Comparison of ENCODE assay signal across 9 cellular contexts in genomic region chr19:57682226-57682766, GRCh38. TPM values are rescaled to one million over a fixed set of nuclear protein-coding genes. Genes with fewer than 3 reads are reported as not detected.
A peak's percentile ranks its signal among the peaks of the same experiment; 100 is the strongest.
DNase-seq lines count a peak whose midpoint lies in the region; ATAC-seq, FAIRE-seq and TF ChIP-seq lines count a peak whose summit lies in the region.
"Had no signal": no experiment of that assay in that cellular context is flagged by ENCODE, and none has a peak within 500 bp of the region (broad histone marks: within the 10 kb centered on the region; RNA-seq: fewer than 3 reads in every experiment).

No MANE protein-coding gene starts in this region.

- POLR2A ChIA-PET in H1 (lab: Charles Lee; ENCODE audit: partially characterized antibody), result interaction anchor here (0.6 to 2.7 kb wide), 29 partner anchors 8 to 472 kb away, joined by 3 to 41 read pairs (median 5); partner anchors contain the start of genes ZIK1, ZNF134, ZNF154 and ZNF211

- DNase-seq in H1 (ENCODE audit: low read depth in 1 of 2, low spot score in 2 of 2) (no peak), osteocyte (ENCODE audit: extremely low spot score, unreplicated experiment) (no peak), NCI-H2107 treated with DMSO at 0.1 percent for 48 hours (lab: John Stamatoyannopoulos, UW; ENCODE audit: unreplicated experiment) (no peak), SKM-1 (lab: John Stamatoyannopoulos, UW; ENCODE audit: unreplicated experiment) (no peak)
- no peak for DNase-seq in NK-92 treated with Interleukin-12 subunit alpha and Interleukin-12 subunit beta, amount 100 ng/mL, for 24 hours (lab: John Stamatoyannopoulos, UW)

- H3K4me1 ChIP-seq in ES-I3 (ENCODE audit: insufficient read depth, low read length) (no peaks in the 10 kb centered on the region), Loucy (ENCODE audit: insufficient read depth, low read length, poor library complexity, severe bottlenecking) (peaks cover 14% of the 10 kb centered on the region), H1 (replicated peaks in 1 of 4; ENCODE audit: control insufficient read depth in 3 of 4, insufficient read depth in 4 of 4, low read length in 3 of 4) (peaks cover 0 to 2% (median 0%) of the 10 kb centered on the region in 4 experiments; a peak in 1 of 7 replicates)

- TF ChIP-seq EP300 in H1 (IDR thresholded peaks at IDR 0.05; ENCODE audit: borderline replicate concordance in 1 of 2, low read depth in 2 of 2, low read length in 2 of 2), result no peak

- H2BK20ac ChIP-seq in H1 (ENCODE audit: low read length), result no peak overlapping the region

- H3K9me2 ChIP-seq in Loucy (replicated peaks; ENCODE audit: low read depth, low read length), result no peaks in the 10 kb centered on the region

- H3K4me2 ChIP-seq in Loucy (ENCODE audit: low read depth, low read length, poor library complexity, severe bottlenecking) (peak overlapping the region; percentile 92), H1 (ENCODE audit: insufficient read depth in 1 of 2, low read depth in 2 of 2, low read length in 2 of 2) (peak overlapping the region; percentile 78 to 100)

- no peak overlapping the region for H2BK15ac ChIP-seq in H1 (ENCODE audit: low read length)

- H3K79me2 ChIP-seq in Loucy (ENCODE audit: insufficient read depth, low read length) (peaks cover 55% of the 10 kb centered on the region), H1 (ENCODE audit: control insufficient read depth in 1 of 2, insufficient read depth in 2 of 2, low read length in 2 of 2) (peaks cover 53 to 55% of the 10 kb centered on the region in 2 experiments)

- no peaks in the 10 kb centered on the region for H3F3A ChIP-seq in Loucy (ENCODE audit: low read depth)

- H3K9me3 ChIP-seq in ES-I3 (ENCODE audit: control insufficient read depth, insufficient read depth, low read length) (peaks cover 42% of the 10 kb centered on the region), Loucy (ENCODE audit: insufficient read depth, low read depth, low read length) (peaks cover 46% of the 10 kb centered on the region), H1 (ENCODE audit: insufficient read depth in 2 of 2, low read depth in 1 of 2, low read length in 1 of 2) (peaks cover 40 to 44% of the 10 kb centered on the region in 2 experiments)

- 6% methylated on average over 19 of the region's 19 CpGs; no CpG with 5 or more reads in 1 of the 2 experiments for WGBS in H1 (ENCODE audit: extremely low coverage in 1 of 2, insufficient coverage in 1 of 2, insufficient read length in 1 of 2, insufficient replicate concordance in 2 of 2, low coverage in 1 of 2, low lambda C conversion rate in 2 of 2, missing lambda C conversion rate in 1 of 2), 2 experiments

- peak overlapping the region; percentile 61 for H3K27ac ChIP-seq in H1 (ENCODE audit: low read depth, low read length)

- no peak for TF ChIP-seq CTCF in Loucy (conservative IDR thresholded peaks at IDR 0.05; ENCODE audit: low read length)
- TF ChIP-seq CTCF in H1 (IDR thresholded peaks at IDR 0.05; ENCODE audit: control extremely low read depth in 1 of 3, insufficient read depth in 1 of 3, low read depth in 1 of 3, low read length in 3 of 3), result no peak
- TF ChIP-seq CTCF in osteocyte (IDR thresholded peaks at IDR 0.05), result no peak

- H3K36me3 ChIP-seq in ES-I3 (ENCODE audit: insufficient read depth, low read length), result peaks cover 36% of the 10 kb centered on the region
- peaks cover 32% of the 10 kb centered on the region for H3K36me3 ChIP-seq in Loucy (ENCODE audit: insufficient read depth, low read length)
- peaks cover 23 to 45% (median 40%) of the 10 kb centered on the region in 4 experiments; a peak in 7 of 8 replicates for H3K36me3 ChIP-seq in H1 (ENCODE audit: control insufficient read depth in 2 of 4, insufficient read depth in 4 of 4, low read length in 3 of 4)

- H3K14ac ChIP-seq in H1 (ENCODE audit: insufficient read length), result no peak overlapping the region

- TF ChIP-seq RAD21 in H1 (IDR thresholded peaks at IDR 0.05 in 1 of 2, conservative IDR thresholded peaks at IDR 0.05 in 1 of 2; ENCODE audit: low read depth in 2 of 2, low read length in 2 of 2), result no peak

- H3K27me3 Mint-ChIP-seq in osteocyte (ENCODE audit: unreplicated experiment), result no peaks in the 10 kb centered on the region

- H3K9me3 Mint-ChIP-seq in osteocyte (ENCODE audit: unreplicated experiment), result peaks cover 40% of the 10 kb centered on the region

- no peak overlapping the region for H2AK5ac ChIP-seq in H1 (ENCODE audit: low read depth, low read length)

- no peak for TF ChIP-seq POLR2A in H1 (IDR thresholded peaks at IDR 0.05; ENCODE audit: control extremely low read depth in 1 of 2, low read depth in 2 of 2, low read length in 2 of 2)

- H3K9ac ChIP-seq in ES-I3 (ENCODE audit: low read depth, low read length), result peak overlapping the region; percentile 94
- H3K9ac ChIP-seq in Loucy (ENCODE audit: low read depth, low read length, poor library complexity, severe bottlenecking), result peak overlapping the region; percentile 89
- H3K9ac ChIP-seq in H1 (replicated peaks in 1 of 4; ENCODE audit: extremely low read depth in 1 of 4, low read depth in 3 of 4, low read length in 3 of 4), result peak overlapping the region; percentile 94 to 97 (median 95)

- no peaks in the 10 kb centered on the region; the same call in 1 of the 2 replicates for H3K23me2 ChIP-seq in H1 (ENCODE audit: low read depth, low read length)

- peak overlapping the region; percentile 80 for H3K56ac ChIP-seq in H1 (replicated peaks; ENCODE audit: insufficient read length, low read depth, low read length)

- H4K20me1 ChIP-seq in Loucy (ENCODE audit: insufficient read depth, low read length, poor library complexity, severe bottlenecking) (no peaks in the 10 kb centered on the region), H1 (replicated peaks in 1 of 2; ENCODE audit: control insufficient read depth in 1 of 2, insufficient read depth in 2 of 2, low read length in 2 of 2) (no peaks in the 10 kb centered on the region)

- peak overlapping the region; percentile 45 for H3K4ac ChIP-seq in H1 (replicated peaks; ENCODE audit: insufficient read length, low read depth, low read length)

- H3K4me3 Mint-ChIP-seq in osteocyte (ENCODE audit: unreplicated experiment), result peak overlapping the region; percentile 90

- H3K4me1 Mint-ChIP-seq in osteocyte (ENCODE audit: unreplicated experiment), result peaks cover 23% of the 10 kb centered on the region

- FAIRE-seq in H1 (lab: Jason Lieb, UNC), result no peak

- H3K23ac ChIP-seq in H1 (ENCODE audit: insufficient read length), result no peak overlapping the region

- peak overlapping the region; percentile 70 for H3K27ac Mint-ChIP-seq in osteocyte (ENCODE audit: unreplicated experiment)

- H2AFZ ChIP-seq in Loucy (ENCODE audit: low read length) (peak overlapping the region; percentile 82), H1 (ENCODE audit: low read length) (no peak overlapping the region)

- H3K36me3 Mint-ChIP-seq in osteocyte (ENCODE audit: unreplicated experiment), result peaks cover 45% of the 10 kb centered on the region

- CTCF ChIA-PET in H1 (lab: Charles Lee; ENCODE audit: partially characterized antibody), result interaction anchor here (0.5 to 2.3 kb wide), 11 partner anchors 10 to 489 kb away, joined by 3 to 9 read pairs (median 4); partner anchors contain the start of gene ZNF154

- H2BK12ac ChIP-seq in H1 (ENCODE audit: low read depth, low read length), result no peak overlapping the region

- peak overlapping the region; percentile 94 for H4K91ac ChIP-seq in H1 (replicated peaks; ENCODE audit: insufficient read length, low read length)

- H2BK120ac ChIP-seq in H1 (replicated peaks; ENCODE audit: low read depth, low read length), result no peak overlapping the region

- H2BK5ac ChIP-seq in H1 (ENCODE audit: low read depth, low read length), result peak overlapping the region; percentile 55; the same call in 1 of the 2 replicates

- peak overlapping the region; percentile 26 for H4K5ac ChIP-seq in H1 (ENCODE audit: insufficient read length, low read depth, low read length)

- H3K4me3 ChIP-seq in Loucy (ENCODE audit: low read length, poor library complexity, severe bottlenecking), result peak overlapping the region; percentile 95
- H3K4me3 ChIP-seq in H1 (ENCODE audit: extremely low read depth in 1 of 4, insufficient read depth in 2 of 4, low read depth in 3 of 4, low read length in 4 of 4), result peak overlapping the region; percentile 91 to 99 (median 95)

- H3K79me1 ChIP-seq in H1 (ENCODE audit: low read depth, low read length), result peaks cover 21% of the 10 kb centered on the region

- ATAC-seq in HG03342 (IDR thresholded peaks at IDR 0.05; ENCODE audit: unreplicated experiment), result no peak

- H4K8ac ChIP-seq in H1 (ENCODE audit: extremely low read depth, insufficient read depth, low read length), result peak overlapping the region; percentile 99

- peaks cover 18% of the 10 kb centered on the region for H3K27me3 ChIP-seq in Loucy (ENCODE audit: insufficient read depth, low read length, poor library complexity, severe bottlenecking)
- peaks cover 0 to 9% (median 0%) of the 10 kb centered on the region in 4 experiments; a peak in 4 of 7 replicates for H3K27me3 ChIP-seq in H1 (replicated peaks in 1 of 4; ENCODE audit: control insufficient read depth in 3 of 4, extremely low read depth in 1 of 4, insufficient read depth in 3 of 4, low read length in 3 of 4)

- no peak overlapping the region; the same call in 1 of the 2 replicates for H3K18ac ChIP-seq in H1 (ENCODE audit: extremely low read depth, low read length)

RNA-seq across cellular contexts. Expression of gene ZNF551, which starts 0.5 kb away (rescaled TPM):
- 30.0 and 33.0 TPM in 2 replicates for total RNA-seq in H1 (2021; fragmentation: NEBNext Ultra II Directional; extraction: Animal tissue kit (Norgen Biotek cat#: 25700))
- polyA plus RNA-seq in H1 (2011; rRNA removed), result 14.6 and 19.2 TPM in 2 replicates
- 27.0 TPM for polyA plus RNA-seq in H1 (2011; cell fraction: cytosol; rRNA removed)
- 14.2 TPM for polyA plus RNA-seq in H1 (2011; cell fraction: nucleus; rRNA removed)
- polyA plus RNA-seq in H1 (2012, experiment 1 of 2), result 13.7 to 17.0 TPM (median 15.6 TPM) in 4 replicates
- 1.7 TPM for polyA plus RNA-seq in H1 (2012, experiment 2 of 2)
- polyA plus RNA-seq in H1 (2013, experiment 1 of 2), result 12.9 TPM
- 12.8 TPM for polyA plus RNA-seq in H1 (2013, experiment 2 of 2)
- 44.0 and 60.2 TPM in 2 replicates for polyA minus RNA-seq in H1 (2011; rRNA and poly(A)+ RNA removed)
- polyA minus RNA-seq in H1 (2011; cell fraction: cytosol; rRNA and poly(A)+ RNA removed), result 35.6 TPM
- polyA minus RNA-seq in H1 (2011; cell fraction: nucleus; rRNA and poly(A)+ RNA removed), result 32.7 TPM
- total RNA-seq in osteocyte, result 6.1 and 6.3 TPM in 2 replicates

RNA-seq across cellular contexts. Expression of gene ZSCAN4, which starts 13.6 kb away (rescaled TPM):
- not detected in 2 replicates for total RNA-seq in H1 (2021; fragmentation: NEBNext Ultra II Directional; extraction: Animal tissue kit (Norgen Biotek cat#: 25700))
- polyA plus RNA-seq in H1 (2011; rRNA removed), result not detected in 2 replicates
- not detected for polyA plus RNA-seq in H1 (2011; cell fraction: cytosol; rRNA removed)
- polyA plus RNA-seq in H1 (2011; cell fraction: nucleus; rRNA removed), result 0.06 TPM
- 0.09 TPM in 1 of 4 replicates, not detected in the others for polyA plus RNA-seq in H1 (2012, experiment 1 of 2)
- not detected for polyA plus RNA-seq in H1 (2012, experiment 2 of 2)
- polyA plus RNA-seq in H1 (2013, experiment 1 of 2), result not detected
- polyA plus RNA-seq in H1 (2013, experiment 2 of 2), result not detected
- polyA minus RNA-seq in H1 (2011; rRNA and poly(A)+ RNA removed), result not detected in 2 replicates
- not detected for polyA minus RNA-seq in H1 (2011; cell fraction: cytosol; rRNA and poly(A)+ RNA removed)
- not detected for polyA minus RNA-seq in H1 (2011; cell fraction: nucleus; rRNA and poly(A)+ RNA removed)
- not detected in 2 replicates for total RNA-seq in osteocyte
- total RNA-seq: NCI-H460 had no signal

RNA-seq across cellular contexts. Expression of gene ZNF154, which starts 26.7 kb away (rescaled TPM):
- total RNA-seq in H1 (2021; fragmentation: NEBNext Ultra II Directional; extraction: Animal tissue kit (Norgen Biotek cat#: 25700)), result 9.5 and 11.6 TPM in 2 replicates
- polyA plus RNA-seq in H1 (2011; rRNA removed), result 4.8 and 5.3 TPM in 2 replicates
- polyA plus RNA-seq in H1 (2011; cell fraction: cytosol; rRNA removed), result 7.5 TPM
- 12.7 TPM for polyA plus RNA-seq in H1 (2011; cell fraction: nucleus; rRNA removed)
- 6.7 to 10.3 TPM (median 8.3 TPM) in 4 replicates for polyA plus RNA-seq in H1 (2012, experiment 1 of 2)
- 0.91 TPM for polyA plus RNA-seq in H1 (2012, experiment 2 of 2)
- 5.9 TPM for polyA plus RNA-seq in H1 (2013, experiment 1 of 2)
- 5.0 TPM for polyA plus RNA-seq in H1 (2013, experiment 2 of 2)
- polyA minus RNA-seq in H1 (2011; rRNA and poly(A)+ RNA removed), result 15.7 and 18.1 TPM in 2 replicates
- polyA minus RNA-seq in H1 (2011; cell fraction: cytosol; rRNA and poly(A)+ RNA removed), result 10.6 TPM
- polyA minus RNA-seq in H1 (2011; cell fraction: nucleus; rRNA and poly(A)+ RNA removed), result 22.7 TPM
- total RNA-seq in osteocyte, result 18.0 and 18.9 TPM in 2 replicates
- total RNA-seq: NCI-H460 had no signal

RNA-seq across cellular contexts. Expression of gene ZNF671, which starts 45.1 kb away (rescaled TPM):
- total RNA-seq in H1 (2021; fragmentation: NEBNext Ultra II Directional; extraction: Animal tissue kit (Norgen Biotek cat#: 25700)), result 6.6 and 7.2 TPM in 2 replicates
- polyA plus RNA-seq in H1 (2011; rRNA removed), result 5.3 and 7.0 TPM in 2 replicates
- polyA plus RNA-seq in H1 (2011; cell fraction: cytosol; rRNA removed), result 4.8 TPM
- 4.2 TPM for polyA plus RNA-seq in H1 (2011; cell fraction: nucleus; rRNA removed)
- 6.2 to 8.4 TPM (median 7.0 TPM) in 4 replicates for polyA plus RNA-seq in H1 (2012, experiment 1 of 2)
- polyA plus RNA-seq in H1 (2012, experiment 2 of 2), result 1.7 TPM
- 2.8 TPM for polyA plus RNA-seq in H1 (2013, experiment 1 of 2)
- 2.4 TPM for polyA plus RNA-seq in H1 (2013, experiment 2 of 2)
- 11.5 and 13.3 TPM in 2 replicates for polyA minus RNA-seq in H1 (2011; rRNA and poly(A)+ RNA removed)
- 4.0 TPM for polyA minus RNA-seq in H1 (2011; cell fraction: cytosol; rRNA and poly(A)+ RNA removed)
- 8.9 TPM for polyA minus RNA-seq in H1 (2011; cell fraction: nucleus; rRNA and poly(A)+ RNA removed)
- 7.1 TPM in 2 replicates for total RNA-seq in osteocyte
- total RNA-seq: NCI-H460 had no signal

RNA-seq across cellular contexts. Expression of gene ZNF211, which starts 49.3 kb away (rescaled TPM):
- total RNA-seq in H1 (2021; fragmentation: NEBNext Ultra II Directional; extraction: Animal tissue kit (Norgen Biotek cat#: 25700)), result 15.0 and 15.7 TPM in 2 replicates
- polyA plus RNA-seq in H1 (2011; rRNA removed), result 5.0 and 7.5 TPM in 2 replicates
- polyA plus RNA-seq in H1 (2011; cell fraction: cytosol; rRNA removed), result 9.9 TPM
- 10.3 TPM for polyA plus RNA-seq in H1 (2011; cell fraction: nucleus; rRNA removed)
- 10.1 to 16.4 TPM (median 11.5 TPM) in 4 replicates for polyA plus RNA-seq in H1 (2012, experiment 1 of 2)
- polyA plus RNA-seq in H1 (2012, experiment 2 of 2), result 1.1 TPM
- 9.0 TPM for polyA plus RNA-seq in H1 (2013, experiment 1 of 2)
- polyA plus RNA-seq in H1 (2013, experiment 2 of 2), result 8.1 TPM
- 14.5 and 17.9 TPM in 2 replicates for polyA minus RNA-seq in H1 (2011; rRNA and poly(A)+ RNA removed)
- 6.5 TPM for polyA minus RNA-seq in H1 (2011; cell fraction: cytosol; rRNA and poly(A)+ RNA removed)
- polyA minus RNA-seq in H1 (2011; cell fraction: nucleus; rRNA and poly(A)+ RNA removed), result 19.7 TPM
- total RNA-seq in osteocyte, result 11.9 and 14.4 TPM in 2 replicates
